Comparison of ENCODE assay signal across 1 cellular context in the genomic region with DNA sequence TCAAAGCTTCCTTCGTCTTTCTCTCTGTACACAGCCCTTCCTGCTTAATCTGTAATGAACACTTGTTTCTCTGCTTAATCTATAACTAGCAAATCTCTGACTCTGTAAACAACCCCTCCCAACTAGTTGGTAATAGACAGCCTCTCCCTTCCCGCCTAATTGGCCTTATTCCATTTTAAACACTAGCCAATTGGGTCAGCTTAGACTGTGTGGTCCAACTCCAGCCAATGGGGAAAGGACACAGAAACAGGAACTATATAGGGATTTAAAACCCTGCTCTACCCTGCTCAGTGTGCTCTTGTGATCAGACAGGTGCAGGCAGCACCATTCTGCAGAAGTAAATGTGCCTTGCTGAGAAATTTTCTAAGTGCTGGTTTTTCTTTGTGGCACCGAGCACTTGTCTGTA.
TF ChIP-seq lines count a peak whose summit lies in the region.

No MANE protein-coding gene starts in this region.

TF ChIP-seq in K562, 482 proteins besides CTCF, POLR2A, EP300 and RAD21 (continued from another document and continues in another):
- TF ChIP-seq, protein P1, sequence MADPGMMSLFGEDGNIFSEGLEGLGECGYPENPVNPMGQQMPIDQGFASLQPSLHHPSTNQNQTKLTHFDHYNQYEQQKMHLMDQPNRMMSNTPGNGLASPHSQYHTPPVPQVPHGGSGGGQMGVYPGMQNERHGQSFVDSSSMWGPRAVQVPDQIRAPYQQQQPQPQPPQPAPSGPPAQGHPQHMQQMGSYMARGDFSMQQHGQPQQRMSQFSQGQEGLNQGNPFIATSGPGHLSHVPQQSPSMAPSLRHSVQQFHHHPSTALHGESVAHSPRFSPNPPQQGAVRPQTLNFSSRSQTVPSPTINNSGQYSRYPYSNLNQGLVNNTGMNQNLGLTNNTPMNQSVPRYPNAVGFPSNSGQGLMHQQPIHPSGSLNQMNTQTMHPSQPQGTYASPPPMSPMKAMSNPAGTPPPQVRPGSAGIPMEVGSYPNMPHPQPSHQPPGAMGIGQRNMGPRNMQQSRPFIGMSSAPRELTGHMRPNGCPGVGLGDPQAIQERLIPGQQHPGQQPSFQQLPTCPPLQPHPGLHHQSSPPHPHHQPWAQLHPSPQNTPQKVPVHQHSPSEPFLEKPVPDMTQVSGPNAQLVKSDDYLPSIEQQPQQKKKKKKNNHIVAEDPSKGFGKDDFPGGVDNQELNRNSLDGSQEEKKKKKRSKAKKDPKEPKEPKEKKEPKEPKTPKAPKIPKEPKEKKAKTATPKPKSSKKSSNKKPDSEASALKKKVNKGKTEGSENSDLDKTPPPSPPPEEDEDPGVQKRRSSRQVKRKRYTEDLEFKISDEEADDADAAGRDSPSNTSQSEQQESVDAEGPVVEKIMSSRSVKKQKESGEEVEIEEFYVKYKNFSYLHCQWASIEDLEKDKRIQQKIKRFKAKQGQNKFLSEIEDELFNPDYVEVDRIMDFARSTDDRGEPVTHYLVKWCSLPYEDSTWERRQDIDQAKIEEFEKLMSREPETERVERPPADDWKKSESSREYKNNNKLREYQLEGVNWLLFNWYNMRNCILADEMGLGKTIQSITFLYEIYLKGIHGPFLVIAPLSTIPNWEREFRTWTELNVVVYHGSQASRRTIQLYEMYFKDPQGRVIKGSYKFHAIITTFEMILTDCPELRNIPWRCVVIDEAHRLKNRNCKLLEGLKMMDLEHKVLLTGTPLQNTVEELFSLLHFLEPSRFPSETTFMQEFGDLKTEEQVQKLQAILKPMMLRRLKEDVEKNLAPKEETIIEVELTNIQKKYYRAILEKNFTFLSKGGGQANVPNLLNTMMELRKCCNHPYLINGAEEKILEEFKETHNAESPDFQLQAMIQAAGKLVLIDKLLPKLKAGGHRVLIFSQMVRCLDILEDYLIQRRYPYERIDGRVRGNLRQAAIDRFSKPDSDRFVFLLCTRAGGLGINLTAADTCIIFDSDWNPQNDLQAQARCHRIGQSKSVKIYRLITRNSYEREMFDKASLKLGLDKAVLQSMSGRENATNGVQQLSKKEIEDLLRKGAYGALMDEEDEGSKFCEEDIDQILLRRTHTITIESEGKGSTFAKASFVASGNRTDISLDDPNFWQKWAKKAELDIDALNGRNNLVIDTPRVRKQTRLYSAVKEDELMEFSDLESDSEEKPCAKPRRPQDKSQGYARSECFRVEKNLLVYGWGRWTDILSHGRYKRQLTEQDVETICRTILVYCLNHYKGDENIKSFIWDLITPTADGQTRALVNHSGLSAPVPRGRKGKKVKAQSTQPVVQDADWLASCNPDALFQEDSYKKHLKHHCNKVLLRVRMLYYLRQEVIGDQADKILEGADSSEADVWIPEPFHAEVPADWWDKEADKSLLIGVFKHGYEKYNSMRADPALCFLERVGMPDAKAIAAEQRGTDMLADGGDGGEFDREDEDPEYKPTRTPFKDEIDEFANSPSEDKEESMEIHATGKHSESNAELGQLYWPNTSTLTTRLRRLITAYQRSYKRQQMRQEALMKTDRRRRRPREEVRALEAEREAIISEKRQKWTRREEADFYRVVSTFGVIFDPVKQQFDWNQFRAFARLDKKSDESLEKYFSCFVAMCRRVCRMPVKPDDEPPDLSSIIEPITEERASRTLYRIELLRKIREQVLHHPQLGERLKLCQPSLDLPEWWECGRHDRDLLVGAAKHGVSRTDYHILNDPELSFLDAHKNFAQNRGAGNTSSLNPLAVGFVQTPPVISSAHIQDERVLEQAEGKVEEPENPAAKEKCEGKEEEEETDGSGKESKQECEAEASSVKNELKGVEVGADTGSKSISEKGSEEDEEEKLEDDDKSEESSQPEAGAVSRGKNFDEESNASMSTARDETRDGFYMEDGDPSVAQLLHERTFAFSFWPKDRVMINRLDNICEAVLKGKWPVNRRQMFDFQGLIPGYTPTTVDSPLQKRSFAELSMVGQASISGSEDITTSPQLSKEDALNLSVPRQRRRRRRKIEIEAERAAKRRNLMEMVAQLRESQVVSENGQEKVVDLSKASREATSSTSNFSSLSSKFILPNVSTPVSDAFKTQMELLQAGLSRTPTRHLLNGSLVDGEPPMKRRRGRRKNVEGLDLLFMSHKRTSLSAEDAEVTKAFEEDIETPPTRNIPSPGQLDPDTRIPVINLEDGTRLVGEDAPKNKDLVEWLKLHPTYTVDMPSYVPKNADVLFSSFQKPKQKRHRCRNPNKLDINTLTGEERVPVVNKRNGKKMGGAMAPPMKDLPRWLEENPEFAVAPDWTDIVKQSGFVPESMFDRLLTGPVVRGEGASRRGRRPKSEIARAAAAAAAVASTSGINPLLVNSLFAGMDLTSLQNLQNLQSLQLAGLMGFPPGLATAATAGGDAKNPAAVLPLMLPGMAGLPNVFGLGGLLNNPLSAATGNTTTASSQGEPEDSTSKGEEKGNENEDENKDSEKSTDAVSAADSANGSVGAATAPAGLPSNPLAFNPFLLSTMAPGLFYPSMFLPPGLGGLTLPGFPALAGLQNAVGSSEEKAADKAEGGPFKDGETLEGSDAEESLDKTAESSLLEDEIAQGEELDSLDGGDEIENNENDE (IDR thresholded peaks at IDR 0.05; ENCODE audit: low read depth, low read length): no peak
- TF ChIP-seq ZNF766 (CRISPR knock-in tag; conservative IDR thresholded peaks at IDR 0.05) (no peak), RBBP5 (IDR thresholded peaks at IDR 0.05; ENCODE audit: borderline replicate concordance, insufficient read depth, low read length, poor library complexity, severe bottlenecking) (no peak), TBL1XR1 (IDR thresholded peaks at IDR 0.05; ENCODE audit: low read length in 2 of 2) (no peak), JUN (IDR thresholded peaks at IDR 0.05; ENCODE audit: borderline replicate concordance, low read depth, low read length) (peak; percentile 29; the same call in 1 of the 2 replicates), JUN (CRISPR knock-in tag; IDR thresholded peaks at IDR 0.05; ENCODE audit: borderline replicate concordance) (no peak), NKRF (IDR thresholded peaks at IDR 0.05; ENCODE audit: borderline replicate concordance) (no peak), ZBED1 (IDR thresholded peaks at IDR 0.05) (0 out of 2 replicates have a peak, but pooled peaks have one; percentile 19), TEAD1 (CRISPR knock-in tag; IDR thresholded peaks at IDR 0.05) (no peak), ZEB2 (IDR thresholded peaks at IDR 0.05) (peak; percentile 70; the same call in 1 of the 2 replicates), TAF9B (IDR thresholded peaks at IDR 0.05; ENCODE audit: partially characterized antibody) (no peak), CBX3 (IDR thresholded peaks at IDR 0.05; ENCODE audit: borderline replicate concordance in 1 of 2, low read length in 2 of 2) (peak in 1 of 2 experiments; percentile 100; a peak in 2 of 3 replicates), MAFG (tag; conservative IDR thresholded peaks at IDR 0.05) (no peak), CC2D1A (IDR thresholded peaks at IDR 0.05) (0 out of 2 replicates have a peak, but pooled peaks have one; percentile 27), NUFIP1 (IDR thresholded peaks at IDR 0.05; ENCODE audit: partially characterized antibody) (no peak), CBX1 (IDR thresholded peaks at IDR 0.05; ENCODE audit: low read depth) (peak; percentile 94), XRCC3 (IDR thresholded peaks at IDR 0.05) (peak; percentile 88; the same call in 1 of the 2 replicates), ETV1 (tag; conservative IDR thresholded peaks at IDR 0.05; ENCODE audit: low read depth) (no peak), CBFA2T3 (IDR thresholded peaks at IDR 0.05) (peak; percentile 35; the same call in 1 of the 2 replicates), MAFK (IDR thresholded peaks at IDR 0.05; ENCODE audit: low read length) (no peak), ZNF133 (CRISPR knock-in tag; IDR thresholded peaks at IDR 0.05) (no peak), USF2 (CRISPR knock-in tag; IDR thresholded peaks at IDR 0.05) (no peak), RB1 (IDR thresholded peaks at IDR 0.05; ENCODE audit: low read depth) (no peak), ZNF75A (CRISPR knock-in tag; IDR thresholded peaks at IDR 0.05) (no peak), TRIM28 (IDR thresholded peaks at IDR 0.05) (peak; percentile 98), MBD2 (IDR thresholded peaks at IDR 0.05; ENCODE audit: borderline replicate concordance, low read depth) (no peak), ZNF217 (CRISPR knock-in tag; IDR thresholded peaks at IDR 0.05) (no peak)
- TF ChIP-seq, protein P2, sequence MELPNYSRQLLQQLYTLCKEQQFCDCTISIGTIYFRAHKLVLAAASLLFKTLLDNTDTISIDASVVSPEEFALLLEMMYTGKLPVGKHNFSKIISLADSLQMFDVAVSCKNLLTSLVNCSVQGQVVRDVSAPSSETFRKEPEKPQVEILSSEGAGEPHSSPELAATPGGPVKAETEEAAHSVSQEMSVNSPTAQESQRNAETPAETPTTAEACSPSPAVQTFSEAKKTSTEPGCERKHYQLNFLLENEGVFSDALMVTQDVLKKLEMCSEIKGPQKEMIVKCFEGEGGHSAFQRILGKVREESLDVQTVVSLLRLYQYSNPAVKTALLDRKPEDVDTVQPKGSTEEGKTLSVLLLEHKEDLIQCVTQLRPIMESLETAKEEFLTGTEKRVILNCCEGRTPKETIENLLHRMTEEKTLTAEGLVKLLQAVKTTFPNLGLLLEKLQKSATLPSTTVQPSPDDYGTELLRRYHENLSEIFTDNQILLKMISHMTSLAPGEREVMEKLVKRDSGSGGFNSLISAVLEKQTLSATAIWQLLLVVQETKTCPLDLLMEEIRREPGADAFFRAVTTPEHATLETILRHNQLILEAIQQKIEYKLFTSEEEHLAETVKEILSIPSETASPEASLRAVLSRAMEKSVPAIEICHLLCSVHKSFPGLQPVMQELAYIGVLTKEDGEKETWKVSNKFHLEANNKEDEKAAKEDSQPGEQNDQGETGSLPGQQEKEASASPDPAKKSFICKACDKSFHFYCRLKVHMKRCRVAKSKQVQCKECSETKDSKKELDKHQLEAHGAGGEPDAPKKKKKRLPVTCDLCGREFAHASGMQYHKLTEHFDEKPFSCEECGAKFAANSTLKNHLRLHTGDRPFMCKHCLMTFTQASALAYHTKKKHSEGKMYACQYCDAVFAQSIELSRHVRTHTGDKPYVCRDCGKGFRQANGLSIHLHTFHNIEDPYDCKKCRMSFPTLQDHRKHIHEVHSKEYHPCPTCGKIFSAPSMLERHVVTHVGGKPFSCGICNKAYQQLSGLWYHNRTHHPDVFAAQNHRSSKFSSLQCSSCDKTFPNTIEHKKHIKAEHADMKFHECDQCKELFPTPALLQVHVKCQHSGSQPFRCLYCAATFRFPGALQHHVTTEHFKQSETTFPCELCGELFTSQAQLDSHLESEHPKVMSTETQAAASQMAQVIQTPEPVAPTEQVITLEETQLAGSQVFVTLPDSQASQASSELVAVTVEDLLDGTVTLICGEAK (IDR thresholded peaks at IDR 0.05): no peak
- TF ChIP-seq, protein P2 (CRISPR knock-in tag; IDR thresholded peaks at IDR 0.05): no peak
- TF ChIP-seq, protein P3, sequence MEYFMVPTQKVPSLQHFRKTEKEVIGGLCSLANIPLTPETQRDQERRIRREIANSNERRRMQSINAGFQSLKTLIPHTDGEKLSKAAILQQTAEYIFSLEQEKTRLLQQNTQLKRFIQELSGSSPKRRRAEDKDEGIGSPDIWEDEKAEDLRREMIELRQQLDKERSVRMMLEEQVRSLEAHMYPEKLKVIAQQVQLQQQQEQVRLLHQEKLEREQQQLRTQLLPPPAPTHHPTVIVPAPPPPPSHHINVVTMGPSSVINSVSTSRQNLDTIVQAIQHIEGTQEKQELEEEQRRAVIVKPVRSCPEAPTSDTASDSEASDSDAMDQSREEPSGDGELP (CRISPR knock-in tag; IDR thresholded peaks at IDR 0.05; ENCODE audit: borderline replicate concordance): no peak
